Comparison of ENCODE assay signal across 9 cellular contexts in the genomic region with DNA sequence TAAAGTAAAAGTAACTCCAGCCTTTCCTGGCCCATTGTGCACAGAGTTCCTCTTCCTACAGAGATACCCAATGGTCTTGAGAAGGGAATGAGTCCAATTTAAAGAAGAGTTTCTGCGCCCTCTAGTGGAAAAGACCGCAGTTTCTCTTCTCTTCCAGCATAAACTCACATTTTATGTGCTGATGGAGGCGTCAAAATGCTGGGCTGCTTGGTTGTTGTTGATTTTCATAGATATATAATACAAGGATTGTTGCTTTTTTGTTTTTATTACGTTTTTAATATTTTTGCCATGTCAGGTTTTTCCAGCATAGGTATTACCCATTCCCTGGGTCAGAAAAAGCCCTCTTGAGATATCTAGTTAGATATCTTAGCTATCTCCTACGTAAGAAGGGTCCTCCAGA.
DNase-seq lines count a peak whose midpoint lies in the region; ATAC-seq, FAIRE-seq and TF ChIP-seq lines count a peak whose summit lies in the region.
"Had no signal": no experiment of that assay in that cellular context is flagged by ENCODE, and none has a peak within 500 bp of the region (broad histone marks: within the 10 kb centered on the region; RNA-seq: fewer than 3 reads in every experiment).

No MANE protein-coding gene starts in this region.

- H3K27ac Mint-ChIP-seq in chondrocyte (ENCODE audit: unreplicated experiment) = no peak overlapping the region

- H3K9me3 Mint-ChIP-seq in chondrocyte (ENCODE audit: low read depth) = no peaks in the 10 kb centered on the region

- H3K27me3 Mint-ChIP-seq in chondrocyte (ENCODE audit: low read depth) = peaks cover 4% of the 10 kb centered on the region

- peak; percentile 49 for DNase-seq in ACHN
- peak; percentile 53 for DNase-seq in NCI-H774 (lab: John Stamatoyannopoulos, UW)
- no peak for DNase-seq in chondrocyte (ENCODE audit: low spot score)
- DNase-seq in retinal pigment epithelial cell (ENCODE audit: low read depth) = no peak
- no peak for DNase-seq in activated naive CD4-positive, alpha-beta T cell (lab: John Stamatoyannopoulos, UW)
- no peak for DNase-seq in GM19239 (ENCODE audit: insufficient read length, low spot score)

- in situ Hi-C loops in ACHN (cut with HindIII; ENCODE audit: low pct_ligation_motif_present, low pct_unique_long_range_greater_than_20kb, low sequenced_read_pairs) = no loop called here

- no peaks in the 10 kb centered on the region for H3K36me3 Mint-ChIP-seq in chondrocyte (ENCODE audit: low read depth)

- no peak for FAIRE-seq in GM19239 (lab: Jason Lieb, UNC)

- no peaks in the 10 kb centered on the region for H3K4me1 Mint-ChIP-seq in chondrocyte (ENCODE audit: low read depth)

- ATAC-seq in GM21529 (IDR thresholded peaks at IDR 0.05; ENCODE audit: unreplicated experiment) = no peak

- no peak overlapping the region for H3K4me3 ChIP-seq in retinal pigment epithelial cell (ENCODE audit: low read length)
- H3K4me3 ChIP-seq: HAP-1 had no signal

- TF ChIP-seq CTCF in GM12873 (IDR thresholded peaks at IDR 0.05; ENCODE audit: insufficient read depth, low read depth, low read length, missing control alignments) (peak; percentile 52), chondrocyte (IDR thresholded peaks at IDR 0.05) (peak; percentile 56), retinal pigment epithelial cell (conservative IDR thresholded peaks at IDR 0.05; ENCODE audit: low read depth, low read length) (peak; percentile 17)

- no peak overlapping the region for H3K4me3 Mint-ChIP-seq in chondrocyte (ENCODE audit: unreplicated experiment)

Comparison
In these comparisons a context has a peak if more than half of its experiments do, and no peak if none do; other contexts are left out.
1. DNase-seq: peak in ACHN (single experiment) and NCI-H774 (single experiment); none in chondrocyte (single experiment), retinal pigment epithelial cell (single experiment), activated naive CD4-positive, alpha-beta T cell (0 of 4) and GM19239 (single experiment).
2. Peak in every context shown above with its lines, with median percentiles within 50 percentile points of each other: CTCF ChIP-seq.